In genomic region chr12:50401383-50402155, GRCh38 we compare ENCODE assay signal across 8 cellular contexts.
DNase-seq lines count a peak whose midpoint lies in the region; ATAC-seq and TF ChIP-seq lines count a peak whose summit lies in the region.

No MANE protein-coding gene starts in this region.

- no peaks in the 10 kb centered on the region for H3K36me3 ChIP-seq in mucosa of stomach (ENCODE audit: control insufficient read depth, insufficient read depth, low read length)

- peaks cover 17% of the 10 kb centered on the region for H3K4me1 ChIP-seq in mucosa of stomach (ENCODE audit: control insufficient read depth, insufficient read depth, low read length)

- H3K9ac ChIP-seq in mucosa of stomach (ENCODE audit: low read length): peak overlapping the region; percentile 82

- DNase-seq in DMS53 (lab: John Stamatoyannopoulos, UW) (peak; percentile 53), HFF-Myc (ENCODE audit: extremely low read depth, low read depth) (no peak), SW480 (ENCODE audit: low spot score) (peak; percentile 43), erythroblast (lab: John Stamatoyannopoulos, UW) (peak; percentile 59 to 74), NCI-H1092 treated with DMSO at 0.1 percent for 48 hours (lab: John Stamatoyannopoulos, UW) (no peak)

- TF ChIP-seq CTCF in HFF-Myc (IDR thresholded peaks at IDR 0.05; ENCODE audit: low read depth, low read length, missing control alignments): no peak

- no peaks in the 10 kb centered on the region for H3K27me3 ChIP-seq in mucosa of stomach (ENCODE audit: control insufficient read depth, insufficient read depth, low read length)

- ATAC-seq in HG03521 (IDR thresholded peaks at IDR 0.05; ENCODE audit: unreplicated experiment) (no peak), GM21619 (IDR thresholded peaks at IDR 0.05; ENCODE audit: unreplicated experiment) (no peak)

- H3K4me3 ChIP-seq in HFF-Myc (replicated peaks; ENCODE audit: low read depth, low read length) (peak overlapping the region; percentile 78), mucosa of stomach (ENCODE audit: low read length) (peak overlapping the region; percentile 79)

- H3K9me3 ChIP-seq in mucosa of stomach (ENCODE audit: control insufficient read depth, low read length): no peaks in the 10 kb centered on the region

- TF ChIP-seq POLR2A in erythroblast (IDR thresholded peaks at IDR 0.05; ENCODE audit: low read length): no peak

Comparison
In these comparisons a context has a peak if more than half of its experiments do, and no peak if none do; other contexts are left out.
1. DNase-seq: peak in DMS53 (single experiment), SW480 (single experiment) and erythroblast (2 of 2); none in HFF-Myc (single experiment) and NCI-H1092 treated with DMSO at 0.1 percent for 48 hours (single experiment).